Comparison of ENCODE assay signal across 18 cellular contexts in the genomic region with DNA sequence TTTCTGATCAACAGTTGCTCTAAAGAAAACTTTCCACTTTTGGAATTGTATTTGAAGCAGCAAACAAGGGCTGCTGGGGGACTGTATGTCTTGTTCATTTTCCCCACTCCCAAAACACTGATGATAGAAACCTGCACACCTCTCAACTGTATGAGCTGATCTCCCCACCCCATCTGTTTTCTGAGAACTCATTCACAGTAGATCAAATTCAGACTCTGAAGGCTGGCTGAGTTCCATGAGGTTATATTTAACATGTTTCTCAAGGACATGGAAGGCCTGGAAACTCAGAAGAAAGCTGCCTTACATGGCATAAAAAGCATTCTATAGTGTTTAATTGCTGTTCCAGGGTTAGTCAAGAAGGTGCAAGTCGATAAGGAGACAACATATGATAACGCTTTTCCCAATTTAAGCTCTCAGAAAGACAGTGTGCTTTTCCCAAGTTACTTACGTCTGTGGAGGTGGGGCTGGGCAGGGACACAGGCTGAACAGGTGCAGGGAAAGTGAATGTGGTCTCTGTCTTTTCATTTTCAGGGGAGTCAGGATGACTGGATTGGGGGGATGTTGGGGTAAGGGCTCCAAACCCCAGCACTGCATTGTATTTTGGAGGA. TPM values are rescaled to one million over a fixed set of nuclear protein-coding genes. Genes with fewer than 3 reads are reported as not detected.
DNase-seq lines count a peak whose midpoint lies in the region; ATAC-seq, FAIRE-seq and TF ChIP-seq lines count a peak whose summit lies in the region.
"Had no signal": no experiment of that assay in that cellular context is flagged by ENCODE, and none has a peak within 500 bp of the region (broad histone marks: within the 10 kb centered on the region; RNA-seq: fewer than 3 reads in every experiment).

No MANE protein-coding gene starts in this region.

- peak overlapping the region in 4 of 12 donors; percentile 9 to 52 (median 24) for H3K27ac ChIP-seq in heart left ventricle
- peak overlapping the region in 3 of 4 donors; percentile 8 to 62 (median 52) for H3K27ac ChIP-seq in pancreas
- H3K27ac ChIP-seq: GM23248 had no signal

- intact Hi-C loops in heart left ventricle (cut with DNase I) (no loop called here), Right ventricle myocardium inferior (cut with DNase I) (no loop called here), pancreas (cut with DNase I) (no loop called here)

- H3K4me1 Mint-ChIP-seq in brain: peaks cover 17% of the 10 kb centered on the region

- H3K4me1 ChIP-seq in heart left ventricle (peaks cover 0 to 11% (median 0%) of the 10 kb centered on the region in 12 donors), pancreas (peaks cover 0 to 9% (median 3%) of the 10 kb centered on the region in 3 donors)

- H3K27me3 ChIP-seq in heart left ventricle (no peaks in the 10 kb centered on the region), pancreas (no peaks in the 10 kb centered on the region)

- WGBS in heart left ventricle, 4 donors: 59 to 74% (median 64%) methylated on average over 3 of the region's 3 CpGs
- WGBS in pancreas, 2 donors: 29 to 41% methylated on average over 3 of the region's 3 CpGs

- peaks cover 72% of the 10 kb centered on the region for H3K36me3 Mint-ChIP-seq in brain

- no peaks in the 10 kb centered on the region for H3K9me3 Mint-ChIP-seq in brain
- H3K9me3 Mint-ChIP-seq: CD4-positive, alpha-beta T cell had no signal

- no peaks in the 10 kb centered on the region for H3K27me3 Mint-ChIP-seq in brain
- H3K27me3 Mint-ChIP-seq: CD4-positive, alpha-beta T cell had no signal

- H3K4me3 Mint-ChIP-seq in brain: no peak overlapping the region
- H3K4me3 Mint-ChIP-seq: CD4-positive, alpha-beta T cell had no signal

- FAIRE-seq in pancreas (lab: Jason Lieb, UNC): no peak
- FAIRE-seq: GM12878 had no signal

- no peak for TF ChIP-seq CTCF in heart left ventricle (IDR thresholded peaks at IDR 0.05)
- no peak for TF ChIP-seq CTCF in brain (conservative IDR thresholded peaks at IDR 0.05)
- no peak for TF ChIP-seq CTCF in pancreas (IDR thresholded peaks at IDR 0.05)

- H3K9me3 ChIP-seq in heart left ventricle (no peaks in the 10 kb centered on the region), pancreas (no peaks in the 10 kb centered on the region)

- TF ChIP-seq POLR2A in heart left ventricle (IDR thresholded peaks at IDR 0.05): no peak

- H3K4me3 ChIP-seq in heart left ventricle: no peak overlapping the region
- H3K4me3 ChIP-seq in pancreas: no peak overlapping the region
- H3K4me3 ChIP-seq: GM12878, GM23248 had no signal

- peak overlapping the region in 4 of 5 experiments; percentile 56 to 84 (median 62) for H3K27ac Mint-ChIP-seq in brain
- H3K27ac Mint-ChIP-seq: CD4-positive, alpha-beta T cell had no signal

- H3K36me3 ChIP-seq in heart left ventricle (peaks cover 0 to 100% (median 97%) of the 10 kb centered on the region in 9 donors), pancreas (peaks cover 0 to 21% (median 4%) of the 10 kb centered on the region in 3 donors)

- peak in 3 of 4 donors; percentile 22 to 40 (median 32) for ATAC-seq in heart left ventricle
- ATAC-seq in Right ventricle myocardium inferior: no peak
- peak; percentile 66 to 87 (median 78) for ATAC-seq in pancreas
- no peak for ATAC-seq in HG03135 (IDR thresholded peaks at IDR 0.05; ENCODE audit: unreplicated experiment)
- ATAC-seq: GM12878, HCT116, Panc1 had no signal

- DNase-seq in heart left ventricle (no peak), Right ventricle myocardium inferior (ENCODE audit: missing footprints) (no peak), pancreas (peak in 1 of 6 donors; percentile 39), retina (no peak), germinal center (ENCODE audit: low spot score) (no peak)
- DNase-seq: CD4-positive, alpha-beta T cell; GM23248; KBM-7; NCI-H1105 treated with DMSO at 0.1 percent for 48 hours; NCI-H1694; NCI-H2081 treated with DMSO at 0.1 percent for 48 hours; NCI-H446 treated with DMSO at 0.1 percent for 48 hours had no signal

RNA-seq across cellular contexts. Expression of gene LARGE2, which starts 23.0 kb away (rescaled TPM):
- total RNA-seq in heart left ventricle: under 1 TPM in 1 of 9 donors, not detected in 8; 0.88 TPM
- under 1 TPM in 1 of 2 donors, not detected in 1; 0.17 TPM for polyA plus RNA-seq in heart left ventricle
- total RNA-seq in Right ventricle myocardium inferior: not detected
- 1.2 TPM for polyA plus RNA-seq in brain (ENCODE audit: insufficient read depth, low read depth, low replicate concordance)
- 10 to 100 TPM in 5 of 6 donors, 1 to 10 TPM in 1; 9.0 to 20.4 (median 16.9) TPM for total RNA-seq in pancreas
- polyA plus RNA-seq in pancreas: 10 to 100 TPM; 48.2 to 48.4 TPM
- total RNA-seq: A172, GM23248 had no signal
- polyA plus RNA-seq: GM23248 had no signal

RNA-seq across cellular contexts. Expression of gene PEX16, which starts 27.8 kb away (rescaled TPM):
- 10 to 100 TPM; 10.4 to 20.0 (median 14.6) TPM for total RNA-seq in heart left ventricle
- 10 to 100 TPM; 16.3 to 22.8 TPM for polyA plus RNA-seq in heart left ventricle
- total RNA-seq in Right ventricle myocardium inferior: 10.4 TPM
- 37.4 TPM for polyA plus RNA-seq in brain (ENCODE audit: insufficient read depth, low read depth, low replicate concordance)
- 10 to 100 TPM; 18.6 to 26.8 (median 23.6) TPM for total RNA-seq in pancreas
- polyA plus RNA-seq in pancreas: 10 to 100 TPM; 39.2 to 44.3 TPM

RNA-seq across cellular contexts. Expression of gene FREY1, which starts 38.4 kb away (rescaled TPM):
- total RNA-seq in heart left ventricle (under 1 TPM in 4 of 9 donors, not detected in 5; 0.37 to 1.00 (median 0.46) TPM), Right ventricle myocardium inferior (not detected), pancreas (under 1 TPM in 5 of 6 donors, not detected in 1; 0.28 to 0.66 (median 0.40) TPM)
- polyA plus RNA-seq in heart left ventricle (under 1 TPM; 0.40 to 0.46 TPM), brain (ENCODE audit: insufficient read depth, low read depth, low replicate concordance) (0.49 TPM), pancreas (1 to 10 TPM in 1 of 2 donors, under 1 TPM in 1; 0.12 to 1.3 TPM)
- total RNA-seq: GM23248 had no signal
- polyA plus RNA-seq: GM23248 had no signal

Comparison
In these comparisons a context has a peak if more than half of its experiments do, and no peak if none do; other contexts are left out.
1. ATAC-seq: peak in heart left ventricle (3 of 4) and pancreas (4 of 4); none in Right ventricle myocardium inferior (single experiment) and HG03135 (single experiment).